In genomic region chr1:246571953-246572352, GRCh38 we compare ENCODE assay signal across 1 cellular context.
A peak's percentile ranks its signal among the peaks of the same experiment; 100 is the strongest.
TF ChIP-seq lines count a peak whose summit lies in the region.

No MANE protein-coding gene starts in this region.

TF ChIP-seq in HepG2, 621 proteins besides CTCF, POLR2A, EP300 and RAD21:
- TF ChIP-seq REPIN1 (CRISPR knock-in tag; IDR thresholded peaks at IDR 0.05; ENCODE audit: borderline replicate concordance, low read depth): no peak
- TF ChIP-seq ZNF770 (CRISPR knock-in tag; IDR thresholded peaks at IDR 0.05): peak; percentile 91
TF ChIP-seq in HepG2: peak in this region for 1.
